25 cellular contexts compared by ENCODE assay signal in the genomic region with DNA sequence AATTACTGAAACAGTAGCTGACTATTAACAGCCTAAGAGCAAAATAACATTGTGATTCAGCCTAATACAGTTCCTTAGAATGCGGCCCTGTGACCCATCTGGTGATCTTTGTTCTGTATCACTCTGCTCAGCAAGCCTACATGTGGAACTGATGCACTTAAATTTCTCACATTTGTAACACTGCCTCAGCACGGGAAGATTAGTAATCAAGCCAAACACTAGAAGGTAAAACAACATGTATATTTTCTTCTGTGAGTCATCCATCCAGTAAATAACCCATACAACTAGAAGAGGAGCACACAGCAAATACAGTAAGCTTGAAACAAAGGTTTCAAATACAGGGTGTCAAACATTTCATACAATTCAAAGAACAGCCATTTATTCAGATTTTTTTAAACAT.
A peak's percentile ranks its signal among the peaks of the same experiment; 100 is the strongest.
DNase-seq lines count a peak whose midpoint lies in the region; ATAC-seq and TF ChIP-seq lines count a peak whose summit lies in the region.
"Had no signal": no experiment of that assay in that cellular context is flagged by ENCODE, and none has a peak within 500 bp of the region (broad histone marks: within the 10 kb centered on the region; RNA-seq: fewer than 3 reads in every experiment).

No MANE protein-coding gene starts in this region.

- no peak for TF ChIP-seq CTCF in brain microvascular endothelial cell (IDR thresholded peaks at IDR 0.05; ENCODE audit: low read depth, low read length, missing control alignments)
- TF ChIP-seq CTCF in fibroblast of the aortic adventitia (IDR thresholded peaks at IDR 0.05; ENCODE audit: insufficient read depth, low read length), result no peak
- TF ChIP-seq CTCF in omental fat pad (IDR thresholded peaks at IDR 0.05), result no peak

- no peaks in the 10 kb centered on the region for H3K4me1 ChIP-seq in SJCRH30

- H3K36me3 Mint-ChIP-seq in stimulated activated effector memory CD8-positive, alpha-beta T cell treated with anti-CD3 and anti-CD28 coated beads, Interleukin-12 subunit alpha, Interleukin-12 subunit beta, amount 100 ng/mL, for 72 hours, result no peaks in the 10 kb centered on the region
- H3K36me3 Mint-ChIP-seq: CD14-positive monocyte had no signal

- no peaks in the 10 kb centered on the region for H3K27me3 ChIP-seq in brain microvascular endothelial cell (replicated peaks)
- no peaks in the 10 kb centered on the region for H3K27me3 ChIP-seq in SJCRH30

- H3K27ac Mint-ChIP-seq in stimulated activated effector memory CD8-positive, alpha-beta T cell treated with anti-CD3 and anti-CD28 coated beads, Interleukin-12 subunit alpha, Interleukin-12 subunit beta, amount 100 ng/mL, for 72 hours, result no peak overlapping the region
- H3K27ac Mint-ChIP-seq: CD14-positive monocyte, IgD-negative memory B cell, nephron progenitor cell had no signal

- no peak for DNase-seq in activated CD4-positive, CD25-positive, alpha-beta regulatory T cell (lab: John Stamatoyannopoulos, UW)
- DNase-seq in brain microvascular endothelial cell (peak; percentile 27), fibroblast of the aortic adventitia (ENCODE audit: low read depth) (peak; percentile 9), SJCRH30 (no peak), omental fat pad (ENCODE audit: low spot score) (no peak)
- DNase-seq in stimulated activated effector memory CD8-positive, alpha-beta T cell treated with anti-CD3 and anti-CD28 coated beads, Interleukin-12 subunit alpha, Interleukin-12 subunit beta, amount 100 ng/mL, for 72 hours (ENCODE audit: low spot score in 2 of 2), result no peak
- DNase-seq: 8988T; activated CD4-positive, alpha-beta T cell treated with anti-CD3 and anti-CD28 coated beads for 1 hour; DMS153; hypothalamus; kidney glomerular epithelial cell; NCI-H1930; NCI-H446 treated with DMSO at 0.1 percent for 48 hours; nephron progenitor cell; retina; SHP77 treated with DMSO at 0.1 percent for 48 hours; stimulated activated CD4-positive, alpha-beta T cell treated with anti-CD3 and anti-CD28 coated beads, Interleukin-15, amount 100 ng/mL, for 24 hours; stimulated activated naive CD4-positive, alpha-beta T cell treated with Interleukin-2 at 50 U/mL for 16 hours; trophoblast cell had no signal

- ATAC-seq in activated CD4-positive, CD25-positive, alpha-beta regulatory T cell treated with anti-CD3 and anti-CD28 coated beads, Interleukin-2, amount 50 U/mL, for 24 hours, result peak; percentile 53 to 76
- ATAC-seq in stimulated activated effector memory CD8-positive, alpha-beta T cell treated with anti-CD3 and anti-CD28 coated beads, Interleukin-12 subunit alpha, Interleukin-12 subunit beta, amount 100 ng/mL, for 72 hours, result peak; percentile 83
- ATAC-seq in omental fat pad (ENCODE audit: low FRiP score) (no peak), HG02852 (IDR thresholded peaks at IDR 0.05; ENCODE audit: unreplicated experiment) (no peak)
- ATAC-seq: HCT116 had no signal

- no peaks in the 10 kb centered on the region for H3K4me1 Mint-ChIP-seq in stimulated activated effector memory CD8-positive, alpha-beta T cell treated with anti-CD3 and anti-CD28 coated beads, Interleukin-12 subunit alpha, Interleukin-12 subunit beta, amount 100 ng/mL, for 72 hours

- no peak overlapping the region for H3K27ac ChIP-seq in brain microvascular endothelial cell
- H3K27ac ChIP-seq in SJCRH30, result no peak overlapping the region
- H3K27ac ChIP-seq: coronary artery had no signal

- H3K9me3 Mint-ChIP-seq in stimulated activated effector memory CD8-positive, alpha-beta T cell treated with anti-CD3 and anti-CD28 coated beads, Interleukin-12 subunit alpha, Interleukin-12 subunit beta, amount 100 ng/mL, for 72 hours, result peaks cover 14% of the 10 kb centered on the region

- H3K4me3 ChIP-seq in brain microvascular endothelial cell (ENCODE audit: low read depth, low read length), result no peak overlapping the region
- no peak overlapping the region for H3K4me3 ChIP-seq in fibroblast of the aortic adventitia (ENCODE audit: low read depth, low read length)
- no peak overlapping the region for H3K4me3 ChIP-seq in SJCRH30
- H3K4me3 ChIP-seq: coronary artery had no signal

- in situ Hi-C loops in brain microvascular endothelial cell (cut with HindIII; ENCODE audit: low pct_ligation_motif_present, low sequenced_read_pairs), result no loop called here

- no peaks in the 10 kb centered on the region for H3K9me3 ChIP-seq in SJCRH30 (replicated peaks)

- H3K4me3 Mint-ChIP-seq in stimulated activated effector memory CD8-positive, alpha-beta T cell treated with anti-CD3 and anti-CD28 coated beads, Interleukin-12 subunit alpha, Interleukin-12 subunit beta, amount 100 ng/mL, for 72 hours, result no peak overlapping the region
- H3K4me3 Mint-ChIP-seq: CD14-positive monocyte, IgD-negative memory B cell, nephron progenitor cell had no signal

- H3K36me3 ChIP-seq in brain microvascular endothelial cell (replicated peaks), result no peaks in the 10 kb centered on the region
- H3K36me3 ChIP-seq in SJCRH30, result no peaks in the 10 kb centered on the region

Comparison
In these comparisons a context has a peak if more than half of its experiments do, and no peak if none do; other contexts are left out.
1. ATAC-seq: peak in activated CD4-positive, CD25-positive, alpha-beta regulatory T cell treated with anti-CD3 and anti-CD28 coated beads, Interleukin-2, amount 50 U/mL, for 24 hours (2 of 2) and stimulated activated effector memory CD8-positive, alpha-beta T cell treated with anti-CD3 and anti-CD28 coated beads, Interleukin-12 subunit alpha, Interleukin-12 subunit beta, amount 100 ng/mL, for 72 hours (single experiment); none in omental fat pad (single experiment) and HG02852 (single experiment).
2. DNase-seq: peak in brain microvascular endothelial cell (single experiment) and fibroblast of the aortic adventitia (single experiment); none in activated CD4-positive, CD25-positive, alpha-beta regulatory T cell (0 of 4), stimulated activated effector memory CD8-positive, alpha-beta T cell treated with anti-CD3 and anti-CD28 coated beads, Interleukin-12 subunit alpha, Interleukin-12 subunit beta, amount 100 ng/mL, for 72 hours (0 of 2), SJCRH30 (0 of 2) and omental fat pad (single experiment).